Comparison of ENCODE assay signal across 8 cellular contexts in genomic region chr6:7050911-7051779, GRCh38. TPM values are rescaled to one million over a fixed set of nuclear protein-coding genes. Genes with fewer than 3 reads are reported as not detected.
DNase-seq lines count a peak whose midpoint lies in the region; ATAC-seq, FAIRE-seq and TF ChIP-seq lines count a peak whose summit lies in the region.

No MANE protein-coding gene starts in this region.

- H2AFZ ChIP-seq in astrocyte (ENCODE audit: low read depth, low read length) = peak overlapping the region; percentile 83

- H3K9me3 ChIP-seq in Panc1 (ENCODE audit: control insufficient read depth, insufficient read depth, low read depth, low read length) = no peaks in the 10 kb centered on the region
- H3K9me3 ChIP-seq in astrocyte (ENCODE audit: insufficient read depth, low read depth, low read length) = no peaks in the 10 kb centered on the region

- H3K27me3 ChIP-seq in Panc1 (ENCODE audit: control insufficient read depth, insufficient read depth, low read length) (peaks cover 2% of the 10 kb centered on the region; the same call in 1 of the 2 replicates), astrocyte (ENCODE audit: insufficient read depth, low read length) (no peaks in the 10 kb centered on the region)

- H3K4me3 Mint-ChIP-seq in astrocyte (ENCODE audit: unreplicated experiment) = peak overlapping the region; percentile 74

- CTCF ChIA-PET in Panc1 (lab: Charles Lee) = no interaction called here

- peak overlapping the region; percentile 93 for H3K27ac Mint-ChIP-seq in astrocyte (ENCODE audit: unreplicated experiment)

- no peaks in the 10 kb centered on the region for H4K20me1 ChIP-seq in astrocyte (ENCODE audit: insufficient read depth, low read length)

- H3K27ac ChIP-seq in Panc1 (ENCODE audit: low read length) (no peak overlapping the region), astrocyte (ENCODE audit: low read depth, low read length) (peak overlapping the region; percentile 86)

- peak; percentile 56 for DNase-seq in GM03348 (ENCODE audit: low spot score)
- no peak for DNase-seq in Panc1 (ENCODE audit: low read depth, low spot score)
- DNase-seq in astrocyte (ENCODE audit: low read depth) = peak; percentile 89
- peak; percentile 44 for DNase-seq in hepatic stellate cell (ENCODE audit: low spot score)
- no peak for DNase-seq in retinal pigment epithelial cell (ENCODE audit: low read depth)
- no peak for DNase-seq in NCI-H2107 (lab: John Stamatoyannopoulos, UW)
- DNase-seq in NCI-H2171 treated with DMSO at 0.1 percent for 48 hours (lab: John Stamatoyannopoulos, UW) = no peak

- peak; percentile 28 for ATAC-seq in HG03095 (IDR thresholded peaks at IDR 0.05; ENCODE audit: unreplicated experiment)
- peak; percentile 82 for ATAC-seq in Panc1

- in situ Hi-C loops in Panc1 (cut with HindIII; ENCODE audit: low pct_unique_long_range_greater_than_20kb, low sequenced_read_pairs) = no loop called here

- TF ChIP-seq CTCF in Panc1 (IDR thresholded peaks at IDR 0.05) = no peak
- no peak for TF ChIP-seq CTCF in astrocyte (IDR thresholded peaks at IDR 0.05; ENCODE audit: insufficient read depth, low read depth, low read length)
- TF ChIP-seq CTCF in retinal pigment epithelial cell (conservative IDR thresholded peaks at IDR 0.05; ENCODE audit: low read depth, low read length) = no peak

- no peak for FAIRE-seq in astrocyte (lab: Jason Lieb, UNC)

- intact Hi-C loops in Panc1 (cut with micrococcal nuclease; ENCODE audit: unreplicated experiment) = no loop called here

- peak overlapping the region; percentile 72 for H3K9ac ChIP-seq in astrocyte (ENCODE audit: low read length)

- no peaks in the 10 kb centered on the region for H3K79me2 ChIP-seq in astrocyte (ENCODE audit: insufficient read depth, low read length)

- H3K4me1 ChIP-seq in Panc1 (ENCODE audit: control insufficient read depth, insufficient read depth, low read length) = peaks cover 2% of the 10 kb centered on the region; the same call in 1 of the 2 replicates
- peaks cover 21% of the 10 kb centered on the region for H3K4me1 ChIP-seq in astrocyte (ENCODE audit: insufficient read depth, low read length)

- no peaks in the 10 kb centered on the region for H3K9me3 Mint-ChIP-seq in astrocyte (ENCODE audit: unreplicated experiment)

- H3K36me3 Mint-ChIP-seq in astrocyte (ENCODE audit: low read depth, unreplicated experiment) = no peaks in the 10 kb centered on the region

- no TSS peak for BruUV-seq in Panc1 (replicated peaks; lab: Mats Ljungman, UMichigan)

- H3K36me3 ChIP-seq in Panc1 (ENCODE audit: control insufficient read depth, insufficient read depth, low read length) (no peaks in the 10 kb centered on the region), astrocyte (ENCODE audit: insufficient read depth, low read length) (no peaks in the 10 kb centered on the region)

- H3K4me1 Mint-ChIP-seq in astrocyte (ENCODE audit: low read depth, unreplicated experiment) = peaks cover 13% of the 10 kb centered on the region

- POLR2A ChIA-PET in Panc1 (lab: Charles Lee) = no interaction called here

- H3K4me3 ChIP-seq in Panc1 (ENCODE audit: low read depth in 2 of 2, low read length in 2 of 2) (peak overlapping the region; percentile 42 to 57), astrocyte (ENCODE audit: insufficient read depth, low read depth, low read length) (peak overlapping the region; percentile 59), retinal pigment epithelial cell (ENCODE audit: low read length) (peak overlapping the region; percentile 53)

- no peaks in the 10 kb centered on the region for H3K27me3 Mint-ChIP-seq in astrocyte (ENCODE audit: low read depth, unreplicated experiment)

- H3K4me2 ChIP-seq in astrocyte (ENCODE audit: low read length) = peak overlapping the region; percentile 94

RNA-seq across cellular contexts. Expression of gene RREB1, which starts 56.6 kb away (rescaled TPM):
- total RNA-seq in Panc1 (2021; ENCODE audit: unreplicated experiment) (30.7 TPM), astrocyte (37.2 and 41.8 TPM in 2 replicates)
- polyA plus RNA-seq in Panc1 (2012; ENCODE audit: insufficient read length) = 17.9 TPM

Comparison
In these comparisons a context has a peak if more than half of its experiments do, and no peak if none do; other contexts are left out.
1. DNase-seq: peak in GM03348 (single experiment), astrocyte (single experiment) and hepatic stellate cell (single experiment); none in Panc1 (single experiment), retinal pigment epithelial cell (single experiment), NCI-H2107 (single experiment) and NCI-H2171 treated with DMSO at 0.1 percent for 48 hours (single experiment).
2. Peak in every context shown above with its lines, with median percentiles within 50 percentile points of each other: H3K4me3 ChIP-seq.